ENCODE assay signal across 9 cellular contexts in genomic region chr3:39103324-39103693, GRCh38. TPM values are rescaled to one million over a fixed set of nuclear protein-coding genes. Genes with fewer than 3 reads are reported as not detected.
DNase-seq lines count a peak whose midpoint lies in the region; ATAC-seq, FAIRE-seq and TF ChIP-seq lines count a peak whose summit lies in the region.
"Had no signal": no experiment of that assay in that cellular context is flagged by ENCODE, and none has a peak within 500 bp of the region (broad histone marks: within the 10 kb centered on the region; RNA-seq: fewer than 3 reads in every experiment).

No MANE protein-coding gene starts in this region.

- no peak overlapping the region for H2BK15ac ChIP-seq in mesenchymal stem cell (ENCODE audit: low read depth, poor library complexity, severe bottlenecking)

- no peak overlapping the region for H3K27ac ChIP-seq in PC-3 (ENCODE audit: low read length)
- H3K27ac ChIP-seq in mesenchymal stem cell (ENCODE audit: low read length, poor library complexity, severe bottlenecking) = no peak overlapping the region
- no peak overlapping the region for H3K27ac ChIP-seq in small intestine (ENCODE audit: low read depth in 1 of 2, low read length in 1 of 2)
- H3K27ac ChIP-seq: SK-N-MC had no signal

- CTCF ChIA-PET in PC-3 (lab: Charles Lee) = no interaction called here

- H2BK5ac ChIP-seq in mesenchymal stem cell (ENCODE audit: low read depth, low read length, poor library complexity, severe bottlenecking) = no peak overlapping the region

- H4K91ac ChIP-seq in mesenchymal stem cell (ENCODE audit: low read length) = no peak overlapping the region

- peaks cover 19% of the 10 kb centered on the region; the same call in 1 of the 2 replicates for H4K20me1 ChIP-seq in PC-3 (ENCODE audit: low read length)

- no peaks in the 10 kb centered on the region for H3K27me3 ChIP-seq in PC-3 (ENCODE audit: low read length)
- H3K27me3 ChIP-seq in mesenchymal stem cell (ENCODE audit: control insufficient read depth in 1 of 2, insufficient read depth in 1 of 2, low read length in 2 of 2) = no peaks in the 10 kb centered on the region
- H3K27me3 ChIP-seq in small intestine (ENCODE audit: control insufficient read depth in 2 of 2, insufficient read depth in 2 of 2, low read length in 2 of 2) = no peaks in the 10 kb centered on the region

- peaks cover 21% of the 10 kb centered on the region for H3K4me1 ChIP-seq in PC-3 (ENCODE audit: insufficient read depth, low read length)
- peaks cover 25% of the 10 kb centered on the region for H3K4me1 ChIP-seq in mesenchymal stem cell (ENCODE audit: control insufficient read depth, insufficient read depth, low read depth, low read length)
- H3K4me1 ChIP-seq in small intestine (ENCODE audit: control insufficient read depth in 2 of 2, insufficient read depth in 1 of 2, low read depth in 1 of 2, low read length in 1 of 2) = peaks cover 4 to 10% of the 10 kb centered on the region in 2 donors

- H3K4me2 ChIP-seq in PC-3 (ENCODE audit: low read length) (no peak overlapping the region), mesenchymal stem cell (ENCODE audit: low read length, poor library complexity, severe bottlenecking) (no peak overlapping the region)

- H3K4me3 ChIP-seq in GM12864 (ENCODE audit: low read depth, low read length) = no peak overlapping the region
- H3K4me3 ChIP-seq in PC-3 (ENCODE audit: low read length) = no peak overlapping the region
- H3K4me3 ChIP-seq in mesenchymal stem cell (ENCODE audit: insufficient read depth in 1 of 2, low read depth in 1 of 2, low read length in 2 of 2) = no peak overlapping the region
- no peak overlapping the region for H3K4me3 ChIP-seq in small intestine (ENCODE audit: low read depth in 1 of 2, low read length in 2 of 2)
- H3K4me3 ChIP-seq: SK-N-MC had no signal

- H3K9me2 ChIP-seq in PC-3 (replicated peaks; ENCODE audit: low read length) = no peaks in the 10 kb centered on the region

- H3K23ac ChIP-seq in mesenchymal stem cell (ENCODE audit: low read length in 2 of 2) = no peak overlapping the region

- no peaks in the 10 kb centered on the region for H3K9me3 ChIP-seq in PC-3 (ENCODE audit: low read length)
- H3K9me3 ChIP-seq in mesenchymal stem cell (ENCODE audit: control insufficient read depth, low read length) = no peaks in the 10 kb centered on the region
- no peaks in the 10 kb centered on the region for H3K9me3 ChIP-seq in small intestine (ENCODE audit: control insufficient read depth, low read depth)

- H2AFZ ChIP-seq in PC-3 (ENCODE audit: low read length) (no peak overlapping the region), mesenchymal stem cell (ENCODE audit: low read depth, low read length) (no peak overlapping the region)

- no peak overlapping the region for H3K4ac ChIP-seq in mesenchymal stem cell (ENCODE audit: low read depth in 1 of 2, low read length in 2 of 2)

- H3K79me1 ChIP-seq in mesenchymal stem cell (replicated peaks; ENCODE audit: low read length, poor library complexity, severe bottlenecking) = peaks cover 57% of the 10 kb centered on the region

- no peak overlapping the region for H2BK120ac ChIP-seq in mesenchymal stem cell (ENCODE audit: low read depth, low read length)

- no peak overlapping the region for H2AK5ac ChIP-seq in mesenchymal stem cell (ENCODE audit: low read length, severe bottlenecking)

- POLR2A ChIA-PET in PC-3 (lab: Charles Lee; ENCODE audit: unreplicated experiment) = no interaction called here

- no peak overlapping the region for H3K9ac ChIP-seq in PC-3 (ENCODE audit: low read length)
- no peak overlapping the region for H3K9ac ChIP-seq in mesenchymal stem cell (ENCODE audit: low read length)

- DNase-seq in GM12864 (ENCODE audit: low read depth) (no peak), PC-3 (no peak), mesenchymal stem cell (peak; percentile 16), small intestine (no peak), DMS53 treated with DMSO at 0.1 percent for 48 hours (lab: John Stamatoyannopoulos, UW; ENCODE audit: unreplicated experiment) (no peak), cardiac septum (ENCODE audit: low spot score) (no peak)
- DNase-seq: activated T-cell treated with anti-CD3 and anti-CD28 coated beads, Interleukin-2, amount 50 U/mL, for 72 hours had no signal

- no TSS peak for BruUV-seq in PC-3 (replicated peaks; lab: Mats Ljungman, UMichigan)

- peaks cover 42% of the 10 kb centered on the region for H3K79me2 ChIP-seq in PC-3 (ENCODE audit: low read length)

- no peak for ATAC-seq in PC-3
- ATAC-seq: activated T-cell treated with anti-CD3 and anti-CD28 coated beads, Interleukin-2, amount 50 U/mL, for 72 hours had no signal

- H4K8ac ChIP-seq in mesenchymal stem cell (ENCODE audit: low read length) = no peak overlapping the region

- no peak overlapping the region for H2BK12ac ChIP-seq in mesenchymal stem cell (ENCODE audit: low read length in 2 of 2)

- no peak overlapping the region for H3K18ac ChIP-seq in mesenchymal stem cell (ENCODE audit: low read depth in 1 of 2, low read length in 2 of 2)

- H3K36me3 ChIP-seq in PC-3 (ENCODE audit: low read depth, low read length) = peaks cover 17% of the 10 kb centered on the region; the same call in 1 of the 2 replicates
- peaks cover 39 to 42% of the 10 kb centered on the region in 2 experiments for H3K36me3 ChIP-seq in mesenchymal stem cell (ENCODE audit: control insufficient read depth in 1 of 2, insufficient read depth in 2 of 2, low read depth in 1 of 2, low read length in 2 of 2)
- H3K36me3 ChIP-seq in small intestine (ENCODE audit: control insufficient read depth in 2 of 2, insufficient read depth in 2 of 2, low read length in 2 of 2) = peaks cover 5 to 14% of the 10 kb centered on the region in 2 donors

- no peak overlapping the region for H3K14ac ChIP-seq in mesenchymal stem cell (ENCODE audit: low read length in 2 of 2)

- no peaks in the 10 kb centered on the region for H3F3A ChIP-seq in PC-3 (ENCODE audit: low read length, unreplicated experiment)

- FAIRE-seq in small intestine (lab: Jason Lieb, UNC) = no peak
- FAIRE-seq: G401.6 had no signal

- TF ChIP-seq CTCF in GM12864 (IDR thresholded peaks at IDR 0.05; ENCODE audit: low read depth, low read length, missing control alignments) (peak; percentile 32), PC-3 (conservative IDR thresholded peaks at IDR 0.05; ENCODE audit: low read depth, low read length) (peak; percentile 38; the same call in 1 of the 2 replicates)

- intact Hi-C loops in PC-3 (cut with micrococcal nuclease) (no loop called here), cardiac septum (cut with DNase I) (no loop called here)

- 86% methylated on average over 4 of the region's 4 CpGs for WGBS in mesenchymal stem cell
- WGBS in small intestine, 3 donors = 77 to 84% (median 81%) methylated on average over 4 of the region's 4 CpGs

RNA-seq across cellular contexts. Expression of gene GORASP1, which starts 4.1 kb away (rescaled TPM):
- total RNA-seq in PC-3 (2014; rRNA removed) (47.4 and 58.9 TPM in 2 replicates), cardiac septum (45.9 TPM)
- 26.3 TPM for polyA plus RNA-seq in mesenchymal stem cell (2013, experiment 1 of 2)
- 24.9 TPM for polyA plus RNA-seq in mesenchymal stem cell (2013, experiment 2 of 2)
- polyA plus RNA-seq in small intestine = 10 to 100 TPM; 30.5 to 49.0 (median 35.9) TPM

RNA-seq across cellular contexts. Expression of gene TTC21A, which starts 4.2 kb away (rescaled TPM):
- total RNA-seq in PC-3 (2014; rRNA removed) (1.2 TPM in 2 replicates), cardiac septum (3.0 TPM)
- 3.1 TPM for polyA plus RNA-seq in mesenchymal stem cell (2013, experiment 1 of 2)
- polyA plus RNA-seq in mesenchymal stem cell (2013, experiment 2 of 2) = 2.8 TPM
- 10 to 100 TPM in 2 of 3 donors, 1 to 10 TPM in 1; 1.7 to 12.7 (median 10.5) TPM for polyA plus RNA-seq in small intestine

RNA-seq across cellular contexts. Expression of gene CSRNP1, which starts 50.1 kb away (rescaled TPM):
- total RNA-seq in PC-3 (2014; rRNA removed) (72.3 and 86.9 TPM in 2 replicates), cardiac septum (11.5 TPM)
- 16.6 TPM for polyA plus RNA-seq in mesenchymal stem cell (2013, experiment 1 of 2)
- 15.6 TPM for polyA plus RNA-seq in mesenchymal stem cell (2013, experiment 2 of 2)
- polyA plus RNA-seq in small intestine = 10 to 100 TPM; 15.1 to 34.3 (median 17.9) TPM

RNA-seq across cellular contexts. Expression of gene WDR48, which starts 51.5 kb away (rescaled TPM):
- total RNA-seq in PC-3 (2014; rRNA removed) = 16.5 and 21.0 TPM in 2 replicates
- polyA plus RNA-seq in mesenchymal stem cell (2013, experiment 1 of 2) = 18.1 TPM
- polyA plus RNA-seq in mesenchymal stem cell (2013, experiment 2 of 2) = 19.9 TPM
- polyA plus RNA-seq in small intestine = 10 to 100 TPM; 15.7 to 21.7 (median 15.9) TPM
- 24.5 TPM for total RNA-seq in cardiac septum

RNA-seq across cellular contexts. Expression of gene SCN11A, which starts 51.6 kb away (rescaled TPM):
- total RNA-seq in PC-3 (2014; rRNA removed) (not detected in 2 replicates), cardiac septum (0.05 TPM)
- polyA plus RNA-seq in mesenchymal stem cell (2013, experiment 1 of 2) = 0.01 TPM
- polyA plus RNA-seq in mesenchymal stem cell (2013, experiment 2 of 2) = 0.01 TPM
- polyA plus RNA-seq in small intestine = 1 to 10 TPM in 1 of 3 donors, not detected in 2; 3.9 TPM
